Comparison of ENCODE assay signal across 1 cellular context in genomic region chr17:78118801-78119241, GRCh38.
TF ChIP-seq lines count a peak whose summit lies in the region.

No MANE protein-coding gene starts in this region.

TF ChIP-seq in K562, 482 proteins besides CTCF, POLR2A, EP300 and RAD21:
- TF ChIP-seq BHLHE40 (IDR thresholded peaks at IDR 0.05; ENCODE audit: low read length), result no peak
- no peak for TF ChIP-seq IFI16 (CRISPR knock-in tag; IDR thresholded peaks at IDR 0.05)
- TF ChIP-seq ZNF146 (CRISPR knock-in tag; IDR thresholded peaks at IDR 0.05; ENCODE audit: unreplicated experiment), result no peak
- TF ChIP-seq ZNF274 (IDR thresholded peaks at IDR 0.05; ENCODE audit: borderline replicate concordance, low read depth, low read length), result no peak
- 0 out of 2 replicates have a peak, but pooled peaks have one; percentile 47 for TF ChIP-seq POLR2AphosphoS5 (IDR thresholded peaks at IDR 0.05; ENCODE audit: control insufficient read depth, insufficient read depth, low read depth, low read length)
- TF ChIP-seq POLR2G (IDR thresholded peaks at IDR 0.05; ENCODE audit: low read depth, low read length), result peak; percentile 74
- peak; percentile 50; the same call in 1 of the 2 replicates for TF ChIP-seq SUPT5H (IDR thresholded peaks at IDR 0.05)
- no peak for TF ChIP-seq ZNF277 (CRISPR knock-in tag; IDR thresholded peaks at IDR 0.05; ENCODE audit: borderline replicate concordance)
- TF ChIP-seq RBFOX2 (IDR thresholded peaks at IDR 0.05; ENCODE audit: low read depth, low read length), result peak; percentile 67
- no peak for TF ChIP-seq COPS2 (conservative IDR thresholded peaks at IDR 0.05)
- TF ChIP-seq HLTF (IDR thresholded peaks at IDR 0.05), result no peak
- TF ChIP-seq, protein P1, sequence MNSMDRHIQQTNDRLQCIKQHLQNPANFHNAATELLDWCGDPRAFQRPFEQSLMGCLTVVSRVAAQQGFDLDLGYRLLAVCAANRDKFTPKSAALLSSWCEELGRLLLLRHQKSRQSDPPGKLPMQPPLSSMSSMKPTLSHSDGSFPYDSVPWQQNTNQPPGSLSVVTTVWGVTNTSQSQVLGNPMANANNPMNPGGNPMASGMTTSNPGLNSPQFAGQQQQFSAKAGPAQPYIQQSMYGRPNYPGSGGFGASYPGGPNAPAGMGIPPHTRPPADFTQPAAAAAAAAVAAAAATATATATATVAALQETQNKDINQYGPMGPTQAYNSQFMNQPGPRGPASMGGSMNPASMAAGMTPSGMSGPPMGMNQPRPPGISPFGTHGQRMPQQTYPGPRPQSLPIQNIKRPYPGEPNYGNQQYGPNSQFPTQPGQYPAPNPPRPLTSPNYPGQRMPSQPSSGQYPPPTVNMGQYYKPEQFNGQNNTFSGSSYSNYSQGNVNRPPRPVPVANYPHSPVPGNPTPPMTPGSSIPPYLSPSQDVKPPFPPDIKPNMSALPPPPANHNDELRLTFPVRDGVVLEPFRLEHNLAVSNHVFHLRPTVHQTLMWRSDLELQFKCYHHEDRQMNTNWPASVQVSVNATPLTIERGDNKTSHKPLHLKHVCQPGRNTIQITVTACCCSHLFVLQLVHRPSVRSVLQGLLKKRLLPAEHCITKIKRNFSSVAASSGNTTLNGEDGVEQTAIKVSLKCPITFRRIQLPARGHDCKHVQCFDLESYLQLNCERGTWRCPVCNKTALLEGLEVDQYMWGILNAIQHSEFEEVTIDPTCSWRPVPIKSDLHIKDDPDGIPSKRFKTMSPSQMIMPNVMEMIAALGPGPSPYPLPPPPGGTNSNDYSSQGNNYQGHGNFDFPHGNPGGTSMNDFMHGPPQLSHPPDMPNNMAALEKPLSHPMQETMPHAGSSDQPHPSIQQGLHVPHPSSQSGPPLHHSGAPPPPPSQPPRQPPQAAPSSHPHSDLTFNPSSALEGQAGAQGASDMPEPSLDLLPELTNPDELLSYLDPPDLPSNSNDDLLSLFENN (IDR thresholded peaks at IDR 0.05; ENCODE audit: low read depth in 2 of 2, low read length in 2 of 2), result no peak
- no peak for TF ChIP-seq HDAC3 (IDR thresholded peaks at IDR 0.05; ENCODE audit: borderline replicate concordance, partially characterized antibody)
